Comparison of ENCODE assay signal across 1 cellular context in genomic region chr9:137086531-137087408, GRCh38.
TF ChIP-seq lines count a peak whose summit lies in the region.

Gene MAN1B1 (plus strand): TSS chr9:137086985. CDS start chr9:137087000, 15 bp downstream.

TF ChIP-seq in K562, 482 proteins besides CTCF, POLR2A, EP300 and RAD21 (continued from another document and continues in another):
- no peak for TF ChIP-seq KAT8 (IDR thresholded peaks at IDR 0.05; ENCODE audit: low read depth)
- no peak for TF ChIP-seq ZNF778 (CRISPR knock-in tag; IDR thresholded peaks at IDR 0.05)
- no peak for TF ChIP-seq CBX8 (IDR thresholded peaks at IDR 0.05; ENCODE audit: borderline replicate concordance, extremely low read depth, low read depth, low read length, poor library complexity, severe bottlenecking)
- TF ChIP-seq BRD9 (IDR thresholded peaks at IDR 0.05; ENCODE audit: low read depth, partially characterized antibody), result no peak
- peak; percentile 29 to 89; a peak in 3 of 4 replicates for TF ChIP-seq SIN3A (IDR thresholded peaks at IDR 0.05; ENCODE audit: borderline replicate concordance in 2 of 2, control insufficient read depth in 1 of 2, low read depth in 2 of 2, low read length in 2 of 2)
- TF ChIP-seq PTBP1 (IDR thresholded peaks at IDR 0.05; ENCODE audit: low read depth, low read length), result no peak
- TF ChIP-seq L3MBTL2 (IDR thresholded peaks at IDR 0.05), result peak; percentile 77
- TF ChIP-seq ZNF431 (CRISPR knock-in tag; IDR thresholded peaks at IDR 0.05), result 0 out of 2 replicates have a peak, but pooled peaks have one; percentile 6
- TF ChIP-seq BMI1 (IDR thresholded peaks at IDR 0.05; ENCODE audit: low read length), result peak; percentile 88
- TF ChIP-seq MITF (IDR thresholded peaks at IDR 0.05), result 0 out of 2 replicates have a peak, but pooled peaks have one; percentile 41
- TF ChIP-seq FOXK2 (conservative IDR thresholded peaks at IDR 0.05 in 1 of 2, IDR thresholded peaks at IDR 0.05 in 1 of 2; ENCODE audit: low read depth in 2 of 2), result peak; percentile 95 to 96
- TF ChIP-seq MAX (CRISPR knock-in tag; IDR thresholded peaks at IDR 0.05), result peak; percentile 98
- TF ChIP-seq MGA (IDR thresholded peaks at IDR 0.05), result no peak
- no peak for TF ChIP-seq TAL1 (IDR thresholded peaks at IDR 0.05)
- 0 out of 2 replicates have a peak, but pooled peaks have one; percentile 17 for TF ChIP-seq CBX1 (IDR thresholded peaks at IDR 0.05; ENCODE audit: low read depth)
- TF ChIP-seq USF2 (CRISPR knock-in tag; IDR thresholded peaks at IDR 0.05), result peak; percentile 88
- TF ChIP-seq GATAD2A (IDR thresholded peaks at IDR 0.05), result no peak
- TF ChIP-seq RBM22 (IDR thresholded peaks at IDR 0.05; ENCODE audit: low read depth, low read length, poor library complexity, severe bottlenecking), result peak; percentile 27
- TF ChIP-seq TFAP4 (CRISPR knock-in tag; IDR thresholded peaks at IDR 0.05; ENCODE audit: borderline replicate concordance), result peak; percentile 95
- TF ChIP-seq ARID2 (IDR thresholded peaks at IDR 0.05), result no peak
- no peak for TF ChIP-seq ZBTB33 (CRISPR knock-in tag; IDR thresholded peaks at IDR 0.05)
- peak; percentile 20 for TF ChIP-seq SETDB1 (IDR thresholded peaks at IDR 0.05; ENCODE audit: low read length)
- no peak for TF ChIP-seq ZNF217 (CRISPR knock-in tag; IDR thresholded peaks at IDR 0.05)
- TF ChIP-seq ZNF165 (CRISPR knock-in tag; IDR thresholded peaks at IDR 0.05; ENCODE audit: borderline replicate concordance), result no peak
- peak; percentile 96 for TF ChIP-seq CXXC5 (CRISPR knock-in tag; IDR thresholded peaks at IDR 0.05)
- no peak for TF ChIP-seq DEAF1 (CRISPR knock-in tag; IDR thresholded peaks at IDR 0.05)
- TF ChIP-seq RB1 (IDR thresholded peaks at IDR 0.05; ENCODE audit: low read depth), result peak; percentile 38; the same call in 1 of the 2 replicates
- no peak for TF ChIP-seq SNIP1 (IDR thresholded peaks at IDR 0.05; ENCODE audit: low read depth)
- TF ChIP-seq MLLT1 (IDR thresholded peaks at IDR 0.05), result no peak
- TF ChIP-seq SAFB (IDR thresholded peaks at IDR 0.05; ENCODE audit: borderline replicate concordance, low read depth, low read length), result peak; percentile 90
- TF ChIP-seq FOXP4 (CRISPR knock-in tag; IDR thresholded peaks at IDR 0.05; ENCODE audit: borderline replicate concordance), result no peak
